15 cellular contexts compared by ENCODE assay signal in the genomic region with DNA sequence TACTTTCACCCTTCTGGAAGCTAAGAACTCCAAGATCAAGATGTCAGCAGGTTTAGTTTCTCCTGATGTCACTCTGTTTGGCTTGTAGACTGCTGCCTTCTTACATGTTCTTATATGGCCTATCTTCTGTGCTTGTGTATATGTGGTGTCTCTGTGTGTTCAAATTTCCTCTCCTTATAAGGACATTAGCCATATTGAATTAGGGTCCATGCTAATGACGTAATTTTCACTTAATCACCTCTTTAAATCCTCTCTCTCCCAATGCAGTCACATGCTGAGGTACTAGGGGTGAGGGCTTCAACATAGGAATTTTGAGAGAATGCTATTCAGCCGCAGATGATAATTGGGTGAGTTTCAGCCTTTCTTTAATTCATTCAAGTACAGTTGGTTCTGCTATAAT.
DNase-seq lines count a peak whose midpoint lies in the region; ATAC-seq and TF ChIP-seq lines count a peak whose summit lies in the region.
"Had no signal": no experiment of that assay in that cellular context is flagged by ENCODE, and none has a peak within 500 bp of the region (broad histone marks: within the 10 kb centered on the region; RNA-seq: fewer than 3 reads in every experiment).

No MANE protein-coding gene starts in this region.

- H2BK15ac ChIP-seq in mesendoderm (replicated peaks; ENCODE audit: low read depth), result no peak overlapping the region

- H3K36me3 Mint-ChIP-seq in activated CD8-positive, alpha-beta T cell treated with anti-CD3 and anti-CD28 coated beads, Interleukin-2, amount 10 ng/mL, durations not matched to agents 7 days and 5 days (ENCODE audit: low read depth), result no peaks in the 10 kb centered on the region

- H3K4me3 Mint-ChIP-seq in activated CD8-positive, alpha-beta T cell treated with anti-CD3 and anti-CD28 coated beads, Interleukin-2, amount 10 ng/mL, durations not matched to agents 7 days and 5 days, result no peak overlapping the region
- H3K4me3 Mint-ChIP-seq: CD4-positive, alpha-beta T cell; GM23338; H9 had no signal

- H3K4me1 Mint-ChIP-seq in activated CD8-positive, alpha-beta T cell treated with anti-CD3 and anti-CD28 coated beads, Interleukin-2, amount 10 ng/mL, durations not matched to agents 7 days and 5 days (ENCODE audit: low read depth), result no peaks in the 10 kb centered on the region
- H3K4me1 Mint-ChIP-seq: GM23338 had no signal

- H4K5ac ChIP-seq in mesendoderm (ENCODE audit: low read length), result no peak overlapping the region

- DNase-seq in astrocyte of the hippocampus (ENCODE audit: low read depth, low spot score) (peak; percentile 79), mesendoderm (peak; percentile 27)
- DNase-seq in activated CD8-positive, alpha-beta T cell treated with anti-CD3 and anti-CD28 coated beads, Interleukin-2, amount 10 ng/mL, durations not matched to agents 7 days and 5 days, result no peak
- DNase-seq: AML-193; Caco-2; CD4-positive, alpha-beta T cell; H9; IMR-90 had no signal

- H3K56ac ChIP-seq in mesendoderm (ENCODE audit: low read length), result no peak overlapping the region

- no peaks in the 10 kb centered on the region for H3K4me1 ChIP-seq in HEK293 (ENCODE audit: control insufficient read depth, insufficient read depth, low read length)
- H3K4me1 ChIP-seq in mesendoderm (ENCODE audit: control insufficient read depth, low read depth, low read length), result no peaks in the 10 kb centered on the region
- H3K4me1 ChIP-seq: Caco-2 had no signal

- no peak overlapping the region for H2BK120ac ChIP-seq in mesendoderm (ENCODE audit: low read depth, low read length)

- no peak overlapping the region for H4K8ac ChIP-seq in mesendoderm (ENCODE audit: low read depth, low read length)

- H3K36me3 ChIP-seq in HEK293 (ENCODE audit: control insufficient read depth in 2 of 2, insufficient read depth in 1 of 2, low read length in 2 of 2) (no peaks in the 10 kb centered on the region), mesendoderm (ENCODE audit: control insufficient read depth, insufficient read depth, low read length) (no peaks in the 10 kb centered on the region)

- H3K4me3 ChIP-seq in HEK293 (ENCODE audit: low read depth, low read length) (no peak overlapping the region), mesendoderm (ENCODE audit: low read length) (no peak overlapping the region)
- H3K4me3 ChIP-seq: GM23338, K562 had no signal

- no peaks in the 10 kb centered on the region for H3K9me3 ChIP-seq in HEK293 (ENCODE audit: control insufficient read depth, insufficient read depth, low read depth, low read length)
- H3K9me3 ChIP-seq: Caco-2 had no signal

- H3K9me3 Mint-ChIP-seq in activated CD8-positive, alpha-beta T cell treated with anti-CD3 and anti-CD28 coated beads, Interleukin-2, amount 10 ng/mL, durations not matched to agents 7 days and 5 days (ENCODE audit: insufficient read depth), result peaks cover 4% of the 10 kb centered on the region

- TF ChIP-seq CTCF in HEK293 (tag by site-specific recombination; IDR thresholded peaks at IDR 0.05), result no peak

- H3K79me1 ChIP-seq in mesendoderm (ENCODE audit: low read length), result no peaks in the 10 kb centered on the region

- no peak overlapping the region for H3K9ac ChIP-seq in mesendoderm (ENCODE audit: low read length)

- H3K27ac Mint-ChIP-seq in activated CD8-positive, alpha-beta T cell treated with anti-CD3 and anti-CD28 coated beads, Interleukin-2, amount 10 ng/mL, durations not matched to agents 7 days and 5 days, result no peak overlapping the region
- H3K27ac Mint-ChIP-seq: CD4-positive, alpha-beta T cell; GM23338; H9 had no signal

- H2BK5ac ChIP-seq in mesendoderm (ENCODE audit: low read length), result no peak overlapping the region

- no peak overlapping the region for H3K27ac ChIP-seq in HEK293 (ENCODE audit: extremely low read depth, low read depth, low read length)
- no peak overlapping the region for H3K27ac ChIP-seq in mesendoderm (ENCODE audit: low read depth, low read length)
- H3K27ac ChIP-seq: C4-2B, HL-60 had no signal

- POLR2A ChIA-PET in HEK293 (lab: Yijun Ruan, JAX), result no interaction called here
- POLR2A ChIA-PET in activated CD8-positive, alpha-beta T cell treated with anti-CD3 and anti-CD28 coated beads, Interleukin-2, amount 10 ng/mL, durations not matched to agents 7 days and 5 days (lab: Charles Lee), result no interaction called here

- no peak overlapping the region for H3K4me2 ChIP-seq in mesendoderm (ENCODE audit: low read length)
- H3K4me2 ChIP-seq: GM23338 had no signal

- no peak overlapping the region for H3K18ac ChIP-seq in mesendoderm (ENCODE audit: low read length)

- no peak overlapping the region for H3K23ac ChIP-seq in mesendoderm (ENCODE audit: low read length)

- CTCF ChIA-PET in HEK293 (lab: Yijun Ruan, JAX), result interaction anchor here (0.6 to 1.5 kb wide), 2 partner anchors 9 to 10 kb away, joined by 3 read pairs; no protein-coding TSS in a partner anchor
- CTCF ChIA-PET in activated CD8-positive, alpha-beta T cell treated with anti-CD3 and anti-CD28 coated beads, Interleukin-2, amount 10 ng/mL, durations not matched to agents 7 days and 5 days (lab: Charles Lee), result no interaction called here

- no peaks in the 10 kb centered on the region for H3K27me3 ChIP-seq in mesendoderm (ENCODE audit: insufficient read depth, low read length, poor library complexity)

- no peaks in the 10 kb centered on the region for H3K27me3 Mint-ChIP-seq in activated CD8-positive, alpha-beta T cell treated with anti-CD3 and anti-CD28 coated beads, Interleukin-2, amount 10 ng/mL, durations not matched to agents 7 days and 5 days (ENCODE audit: low read depth)
- H3K27me3 Mint-ChIP-seq: CD4-positive, alpha-beta T cell had no signal

- no peak overlapping the region for H2AK5ac ChIP-seq in mesendoderm (ENCODE audit: low read length)

- no peak overlapping the region for H3K4ac ChIP-seq in mesendoderm (ENCODE audit: low read depth, low read length)

- H3K79me2 ChIP-seq in mesendoderm (ENCODE audit: control insufficient read depth, insufficient read depth, low read length), result no peaks in the 10 kb centered on the region

- ATAC-seq in GM21723 (IDR thresholded peaks at IDR 0.05; ENCODE audit: unreplicated experiment) (no peak), HG02642 (IDR thresholded peaks at IDR 0.05; ENCODE audit: poor library complexity, unreplicated experiment) (no peak)
- no peak for ATAC-seq in activated CD8-positive, alpha-beta T cell treated with anti-CD3 and anti-CD28 coated beads, Interleukin-2, amount 10 ng/mL, durations not matched to agents 7 days and 5 days
- ATAC-seq: GM23338, K562 had no signal

- WGBS in mesendoderm (ENCODE audit: extremely low coverage, insufficient coverage, low lambda C conversion rate), result no CpG with 5 or more reads among the region's 2 CpGs

TF ChIP-seq in HEK293, 187 proteins besides CTCF, POLR2A, EP300 and RAD21:
- TF ChIP-seq, protein P1, sequence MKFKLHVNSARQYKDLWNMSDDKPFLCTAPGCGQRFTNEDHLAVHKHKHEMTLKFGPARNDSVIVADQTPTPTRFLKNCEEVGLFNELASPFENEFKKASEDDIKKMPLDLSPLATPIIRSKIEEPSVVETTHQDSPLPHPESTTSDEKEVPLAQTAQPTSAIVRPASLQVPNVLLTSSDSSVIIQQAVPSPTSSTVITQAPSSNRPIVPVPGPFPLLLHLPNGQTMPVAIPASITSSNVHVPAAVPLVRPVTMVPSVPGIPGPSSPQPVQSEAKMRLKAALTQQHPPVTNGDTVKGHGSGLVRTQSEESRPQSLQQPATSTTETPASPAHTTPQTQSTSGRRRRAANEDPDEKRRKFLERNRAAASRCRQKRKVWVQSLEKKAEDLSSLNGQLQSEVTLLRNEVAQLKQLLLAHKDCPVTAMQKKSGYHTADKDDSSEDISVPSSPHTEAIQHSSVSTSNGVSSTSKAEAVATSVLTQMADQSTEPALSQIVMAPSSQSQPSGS (tag by site-specific recombination; IDR thresholded peaks at IDR 0.05; ENCODE audit: low read depth), result peak; percentile 47; the same call in 1 of the 2 replicates
- TF ChIP-seq ZNF558 (tag by site-specific recombination; IDR thresholded peaks at IDR 0.05), result no peak
TF ChIP-seq in HEK293: peak in this region for 1.
